14 cellular contexts compared by ENCODE assay signal in genomic region chr6:154337423-154338005, GRCh38. TPM values are rescaled to one million over a fixed set of nuclear protein-coding genes. Genes with fewer than 3 reads are reported as not detected.
"Had no signal": no experiment of that assay in that cellular context is flagged by ENCODE, and none has a peak within 500 bp of the region (broad histone marks: within the 10 kb centered on the region; RNA-seq: fewer than 3 reads in every experiment).

No MANE protein-coding gene starts in this region.

- H3K4me3 Mint-ChIP-seq: activated CD4-positive, alpha-beta T cell treated with anti-CD3 and anti-CD28 coated beads, Interleukin-2, amount 10 ng/mL, durations not matched to agents 24 days and 14 days; activated CD8-positive, alpha-beta T cell treated with anti-CD3 and anti-CD28 coated beads, Interleukin-2, amount 10 ng/mL, durations not matched to agents 7 days and 5 days; activated T-cell treated with anti-CD3 and anti-CD28 coated beads, Interleukin-2, amount 50 U/mL, for 72 hours; neural progenitor cell had no signal

- H3K36me3 Mint-ChIP-seq: activated naive CD4-positive, alpha-beta T cell treated with anti-CD3 and anti-CD28 coated beads, Interleukin-2, amount 50 U/mL, for 72 hours; neural progenitor cell had no signal

- H3K9ac ChIP-seq: neural progenitor cell had no signal

- H3K9me3 Mint-ChIP-seq: activated CD4-positive, alpha-beta T cell treated with anti-CD3 and anti-CD28 coated beads, Interleukin-2, amount 10 ng/mL, durations not matched to agents 24 days and 14 days; activated naive CD4-positive, alpha-beta T cell treated with anti-CD3 and anti-CD28 coated beads, Interleukin-2, amount 50 U/mL, for 72 hours; activated T-cell treated with anti-CD3 and anti-CD28 coated beads, Interleukin-2, amount 50 U/mL, for 72 hours; neural progenitor cell had no signal

- H3K27me3 ChIP-seq: cardiac muscle cell, neural progenitor cell, pancreas, sigmoid colon, spleen, tibial artery had no signal

- H3K9me3 ChIP-seq: pancreas, sigmoid colon, spleen, tibial artery had no signal

- H3K4me2 ChIP-seq: neural progenitor cell had no signal

- H3K36me3 ChIP-seq: cardiac muscle cell, neural progenitor cell, pancreas, sigmoid colon, spleen, tibial artery had no signal

- ATAC-seq: activated CD8-positive, alpha-beta T cell treated with anti-CD3 and anti-CD28 coated beads, Interleukin-2, amount 10 ng/mL, durations not matched to agents 7 days and 5 days; activated naive CD4-positive, alpha-beta T cell treated with anti-CD3 and anti-CD28 coated beads, Interleukin-2, amount 50 U/mL, for 72 hours; activated T-cell treated with anti-CD3 and anti-CD28 coated beads, Interleukin-2, amount 50 U/mL, for 72 hours; pancreas had no signal

- H3K4me1 Mint-ChIP-seq: activated CD4-positive, alpha-beta T cell treated with anti-CD3 and anti-CD28 coated beads, Interleukin-2, amount 10 ng/mL, durations not matched to agents 24 days and 14 days had no signal

- FAIRE-seq: islet of Langerhans, pancreas had no signal

- DNase-seq: activated CD4-positive, alpha-beta T cell treated with anti-CD3 and anti-CD28 coated beads, Interleukin-2, amount 10 ng/mL, durations not matched to agents 24 days and 14 days; activated CD4-positive, CD25-positive, alpha-beta regulatory T cell; activated CD8-positive, alpha-beta memory T cell treated with anti-CD3 and anti-CD28 coated beads, Interleukin-2, amount 50 U/mL, for 4 hours; activated CD8-positive, alpha-beta T cell treated with anti-CD3 and anti-CD28 coated beads, Interleukin-2, amount 10 ng/mL, durations not matched to agents 7 days and 5 days; activated gamma-delta T cell; activated T-cell treated with anti-CD3 and anti-CD28 coated beads, Interleukin-2, amount 50 U/mL, for 72 hours; pancreas; sigmoid colon; spleen; tibial artery had no signal

- H3K4me3 ChIP-seq: cardiac muscle cell, neural progenitor cell, pancreas, sigmoid colon, spleen, tibial artery had no signal

- H2AFZ ChIP-seq: neural progenitor cell had no signal

- H3K4me1 ChIP-seq: neural progenitor cell, pancreas, sigmoid colon, tibial artery had no signal

- H3K27ac Mint-ChIP-seq: activated CD4-positive, alpha-beta T cell treated with anti-CD3 and anti-CD28 coated beads, Interleukin-2, amount 10 ng/mL, durations not matched to agents 24 days and 14 days; activated CD8-positive, alpha-beta T cell treated with anti-CD3 and anti-CD28 coated beads, Interleukin-2, amount 10 ng/mL, durations not matched to agents 7 days and 5 days; activated naive CD4-positive, alpha-beta T cell treated with anti-CD3 and anti-CD28 coated beads, Interleukin-2, amount 50 U/mL, for 72 hours; activated T-cell treated with anti-CD3 and anti-CD28 coated beads, Interleukin-2, amount 50 U/mL, for 72 hours; neural progenitor cell had no signal

- H3K27ac ChIP-seq: cardiac muscle cell, neural progenitor cell, pancreas, sigmoid colon, tibial artery had no signal

RNA-seq across cellular contexts. Expression of gene IPCEF1, which starts 19.1 kb away (rescaled TPM):
- polyA plus RNA-seq: cardiac muscle cell had no signal
